Comparison of ENCODE assay signal across 8 cellular contexts in genomic region chr16:1991588-1992474, GRCh38. TPM values are rescaled to one million over a fixed set of nuclear protein-coding genes. Genes with fewer than 3 reads are reported as not detected.
DNase-seq lines count a peak whose midpoint lies in the region; ATAC-seq and TF ChIP-seq lines count a peak whose summit lies in the region.

No MANE protein-coding gene starts in this region.

- no peak overlapping the region for H2BK120ac ChIP-seq in mesendoderm (ENCODE audit: low read depth, low read length)

- peaks cover 3% of the 10 kb centered on the region for H3K4me1 ChIP-seq in endodermal cell (ENCODE audit: control insufficient read depth, insufficient read depth, low read length)
- no peaks in the 10 kb centered on the region for H3K4me1 ChIP-seq in mesendoderm (ENCODE audit: control insufficient read depth, low read depth, low read length)

- H3K27ac Mint-ChIP-seq in endodermal cell = no peak overlapping the region

- no peak overlapping the region for H3K9ac ChIP-seq in endodermal cell (ENCODE audit: extremely low read depth, low read length, poor library complexity, severe bottlenecking)
- H3K9ac ChIP-seq in mesendoderm (ENCODE audit: low read length) = peak overlapping the region; percentile 40

- no peaks in the 10 kb centered on the region for H3K79me2 ChIP-seq in mesendoderm (ENCODE audit: control insufficient read depth, insufficient read depth, low read length)

- no peak overlapping the region for H4K5ac ChIP-seq in mesendoderm (ENCODE audit: low read length)

- DNase-seq in DMS53 treated with DMSO at 0.1 percent for 48 hours (lab: John Stamatoyannopoulos, UW; ENCODE audit: unreplicated experiment) (peak; percentile 64), NAMALWA (ENCODE audit: low spot score) (peak; percentile 94), endodermal cell (peak; percentile 100), mesendoderm (peak; percentile 93), NCI-H1105 treated with DMSO at 0.1 percent for 48 hours (lab: John Stamatoyannopoulos, UW) (no peak)
- DNase-seq in activated CD8-positive, alpha-beta memory T cell treated with anti-CD3 and anti-CD28 coated beads, Interleukin-2, amount 50 U/mL, for 4 hours = peak; percentile 99
- peak; percentile 96 for DNase-seq in stimulated activated CD8-positive, alpha-beta memory T cell treated with anti-CD3 and anti-CD28 coated beads, Interleukin-12 subunit alpha, Interleukin-12 subunit beta, amount 100 ng/mL, for 1 hour (ENCODE audit: low read depth)

- WGBS in endodermal cell (ENCODE audit: insufficient coverage in 1 of 2, insufficient read length in 1 of 2), 2 experiments = 8 to 18% methylated on average over 49 to 90 of the region's 90 CpGs
- WGBS in mesendoderm (ENCODE audit: extremely low coverage, insufficient coverage, low lambda C conversion rate) = no CpG with 5 or more reads among the region's 90 CpGs

- peak overlapping the region; percentile 25 for H3K4me2 ChIP-seq in mesendoderm (ENCODE audit: low read length)

- no peak overlapping the region for H3K4ac ChIP-seq in mesendoderm (ENCODE audit: low read depth, low read length)

- H2AK5ac ChIP-seq in mesendoderm (ENCODE audit: low read length) = no peak overlapping the region

- ATAC-seq in GM21825 (IDR thresholded peaks at IDR 0.05; ENCODE audit: unreplicated experiment) = peak; percentile 40

- H3K4me3 ChIP-seq in endodermal cell (ENCODE audit: low read length) (no peak overlapping the region), mesendoderm (ENCODE audit: low read length) (no peak overlapping the region)

- H3K9me3 ChIP-seq in endodermal cell (ENCODE audit: control insufficient read depth, low read length) = no peaks in the 10 kb centered on the region

- H4K8ac ChIP-seq in mesendoderm (ENCODE audit: low read depth, low read length) = no peak overlapping the region

- H3K36me3 ChIP-seq in endodermal cell (ENCODE audit: control insufficient read depth, insufficient read depth, low read length) (peaks cover 4% of the 10 kb centered on the region), mesendoderm (ENCODE audit: control insufficient read depth, insufficient read depth, low read length) (no peaks in the 10 kb centered on the region)

- peak overlapping the region; percentile 73 for H3K56ac ChIP-seq in mesendoderm (ENCODE audit: low read length)

- no peaks in the 10 kb centered on the region for H3K9me3 Mint-ChIP-seq in endodermal cell

- TF ChIP-seq CTCF in endodermal cell (conservative IDR thresholded peaks at IDR 0.05) = no peak

- H3K4me3 Mint-ChIP-seq in endodermal cell = peak overlapping the region; percentile 53

- no peak overlapping the region for H3K23ac ChIP-seq in mesendoderm (ENCODE audit: low read length)

- no peaks in the 10 kb centered on the region for H3K79me1 ChIP-seq in mesendoderm (ENCODE audit: low read length)

- H3K18ac ChIP-seq in mesendoderm (ENCODE audit: low read length) = no peak overlapping the region

- H2BK5ac ChIP-seq in mesendoderm (ENCODE audit: low read length) = no peak overlapping the region

- H3K27me3 ChIP-seq in endodermal cell (ENCODE audit: control insufficient read depth, insufficient read depth, low read length, poor library complexity, severe bottlenecking) = peaks cover 37% of the 10 kb centered on the region
- peaks cover 3% of the 10 kb centered on the region for H3K27me3 ChIP-seq in mesendoderm (ENCODE audit: insufficient read depth, low read length, poor library complexity)

- peaks cover 8% of the 10 kb centered on the region for H3K36me3 Mint-ChIP-seq in endodermal cell (ENCODE audit: low read depth)

- H3K27me3 Mint-ChIP-seq in endodermal cell (ENCODE audit: insufficient read depth) = peaks cover 41% of the 10 kb centered on the region

- H2BK15ac ChIP-seq in mesendoderm (replicated peaks; ENCODE audit: low read depth) = no peak overlapping the region

- H3K27ac ChIP-seq in endodermal cell (ENCODE audit: low read depth, low read length) (no peak overlapping the region), mesendoderm (ENCODE audit: low read depth, low read length) (no peak overlapping the region)

- H3K4me1 Mint-ChIP-seq in endodermal cell = peaks cover 1% of the 10 kb centered on the region

RNA-seq across cellular contexts. Expression of gene SYNGR3, which starts 2.1 kb away (rescaled TPM):
- 10 to 100 TPM in 1 of 2 donors, 1 to 10 TPM in 1; 7.0 to 11.2 TPM for total RNA-seq in endodermal cell
- 4.8 TPM for polyA plus RNA-seq in endodermal cell (2013, experiment 1 of 2)
- 3.7 TPM for polyA plus RNA-seq in endodermal cell (2013, experiment 2 of 2)
- 8.9 TPM for polyA plus RNA-seq in mesendoderm (2013, experiment 1 of 2)
- polyA plus RNA-seq in mesendoderm (2013, experiment 2 of 2) = 9.5 TPM

RNA-seq across cellular contexts. Expression of gene GFER, which starts 7.8 kb away (rescaled TPM):
- total RNA-seq in endodermal cell = 10 to 100 TPM; 40.3 to 45.5 TPM
- 26.2 TPM for polyA plus RNA-seq in endodermal cell (2013, experiment 1 of 2)
- polyA plus RNA-seq in endodermal cell (2013, experiment 2 of 2) = 27.4 TPM
- polyA plus RNA-seq in mesendoderm (2013, experiment 1 of 2) = 46.4 TPM
- polyA plus RNA-seq in mesendoderm (2013, experiment 2 of 2) = 48.0 TPM

RNA-seq across cellular contexts. Expression of gene NOXO1, which starts 10.6 kb away (rescaled TPM):
- under 1 TPM in 1 of 2 donors, not detected in 1; 0.42 TPM for total RNA-seq in endodermal cell
- polyA plus RNA-seq in endodermal cell (2013, experiment 1 of 2) = 0.71 TPM
- polyA plus RNA-seq in endodermal cell (2013, experiment 2 of 2) = 0.58 TPM
- polyA plus RNA-seq in mesendoderm (2013, experiment 1 of 2) = 0.25 TPM
- polyA plus RNA-seq in mesendoderm (2013, experiment 2 of 2) = 0.39 TPM

RNA-seq across cellular contexts. Expression of gene ZNF598, which starts 17.8 kb away (rescaled TPM):
- total RNA-seq in endodermal cell = 10 to 100 TPM; 45.6 to 49.5 TPM
- polyA plus RNA-seq in endodermal cell (2013, experiment 1 of 2) = 33.5 TPM
- polyA plus RNA-seq in endodermal cell (2013, experiment 2 of 2) = 27.9 TPM
- polyA plus RNA-seq in mesendoderm (2013, experiment 1 of 2) = 32.7 TPM
- polyA plus RNA-seq in mesendoderm (2013, experiment 2 of 2) = 32.2 TPM

RNA-seq across cellular contexts. Expression of gene TBL3, which starts 20.0 kb away (rescaled TPM):
- 10 to 100 TPM; 43.4 to 49.7 TPM for total RNA-seq in endodermal cell
- polyA plus RNA-seq in endodermal cell (2013, experiment 1 of 2) = 39.0 TPM
- 38.0 TPM for polyA plus RNA-seq in endodermal cell (2013, experiment 2 of 2)
- polyA plus RNA-seq in mesendoderm (2013, experiment 1 of 2) = 29.8 TPM
- polyA plus RNA-seq in mesendoderm (2013, experiment 2 of 2) = 29.2 TPM
